Comparison of ENCODE assay signal across 1 cellular context in genomic region chr15:62404194-62404985, GRCh38.
TF ChIP-seq lines count a peak whose summit lies in the region.

No MANE protein-coding gene starts in this region.

TF ChIP-seq in IMR-90, 13 proteins besides CTCF, POLR2A, EP300 and RAD21 (continued from another document):
- TF ChIP-seq ELK1 (IDR thresholded peaks at IDR 0.05; ENCODE audit: borderline replicate concordance, low read depth, low read length) (no peak), RCOR1 (IDR thresholded peaks at IDR 0.05; ENCODE audit: insufficient replicate concordance, low read length) (no peak), MAFK (IDR thresholded peaks at IDR 0.05; ENCODE audit: low read depth, low read length) (no peak)
